In the genomic region with DNA sequence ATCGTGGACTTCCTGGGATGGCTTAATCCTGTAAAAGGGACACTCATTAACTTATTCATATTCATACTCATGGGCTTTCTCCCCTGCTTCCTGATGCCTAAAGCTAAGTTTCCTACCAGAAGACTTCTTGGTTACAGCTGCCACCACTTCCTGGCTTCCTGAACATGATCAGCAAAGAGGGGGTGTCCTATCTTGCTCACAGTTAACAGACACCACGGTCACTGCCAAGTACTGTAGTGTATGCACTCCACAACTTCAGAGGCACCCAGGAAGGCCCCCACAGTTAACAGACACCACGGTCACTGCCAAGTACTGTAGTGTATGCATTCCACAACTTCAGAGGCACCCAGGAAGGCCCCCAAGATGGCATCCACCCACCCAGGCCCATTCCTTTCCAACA, we compare ENCODE assay signal across 21 cellular contexts.
DNase-seq lines count a peak whose midpoint lies in the region; ATAC-seq and TF ChIP-seq lines count a peak whose summit lies in the region.
"Had no signal": no experiment of that assay in that cellular context is flagged by ENCODE, and none has a peak within 500 bp of the region (broad histone marks: within the 10 kb centered on the region; RNA-seq: fewer than 3 reads in every experiment).

No MANE protein-coding gene starts in this region.

- H3K4me3 ChIP-seq in BLaER1 treated with 17β-estradiol and CSF1 and Interleukin-3, amounts not matched to agents 10 nM and 100 nM: no peak overlapping the region
- peak overlapping the region; percentile 37 for H3K4me3 ChIP-seq in Loucy (ENCODE audit: low read length, poor library complexity, severe bottlenecking)
- H3K4me3 ChIP-seq: GM23248, HAP-1, MG63, PC-9, SJSA1 had no signal

- ATAC-seq in activated naive CD8-positive, alpha-beta T cell treated with anti-CD3 and anti-CD28 coated beads, Interleukin-2, amount 10 ng/mL, durations not matched to agents 7 days and 5 days (ENCODE audit: low read depth): peak; percentile 42
- ATAC-seq in activated naive CD8-positive, alpha-beta T cell treated with anti-CD3 and anti-CD28 coated beads, Interleukin-2, amount 50 U/mL, for 24 hours: no peak
- no peak for ATAC-seq in GM18873 (IDR thresholded peaks at IDR 0.05; ENCODE audit: low FRiP score, unreplicated experiment)

- no peak overlapping the region for H3K4me3 Mint-ChIP-seq in activated naive CD8-positive, alpha-beta T cell treated with anti-CD3 and anti-CD28 coated beads, Interleukin-2, amount 10 ng/mL, durations not matched to agents 7 days and 5 days
- no peak overlapping the region for H3K4me3 Mint-ChIP-seq in activated naive CD8-positive, alpha-beta T cell treated with anti-CD3 and anti-CD28 coated beads, Interleukin-2, amount 50 U/mL, for 24 hours

- H2AFZ ChIP-seq in Loucy (ENCODE audit: low read length): 0 out of 2 replicates have a peak overlapping the region, but pooled peaks have one; percentile 7
- H2AFZ ChIP-seq: GM23248, PC-9 had no signal

- H3K4me1 ChIP-seq in BLaER1 treated with 17β-estradiol and CSF1 and Interleukin-3, amounts not matched to agents 10 nM and 100 nM: peaks cover 0 to 23% (median 8%) of the 10 kb centered on the region in 10 experiments; a peak in 14 of 20 replicates
- H3K4me1 ChIP-seq in Loucy (ENCODE audit: insufficient read depth, low read length, poor library complexity, severe bottlenecking): peaks cover 39% of the 10 kb centered on the region
- H3K4me1 ChIP-seq: SJSA1 had no signal

- peaks cover 2% of the 10 kb centered on the region; the same call in 1 of the 2 replicates for H3F3A ChIP-seq in Loucy (ENCODE audit: low read depth)

- no peak overlapping the region for H3K9ac ChIP-seq in BLaER1 treated with 17β-estradiol and CSF1 and Interleukin-3, amounts not matched to agents 10 nM and 100 nM
- peak overlapping the region; percentile 21 for H3K9ac ChIP-seq in Loucy (ENCODE audit: low read depth, low read length, poor library complexity, severe bottlenecking)
- H3K9ac ChIP-seq: GM23248 had no signal

- H3K36me3 Mint-ChIP-seq in activated naive CD8-positive, alpha-beta T cell treated with anti-CD3 and anti-CD28 coated beads, Interleukin-2, amount 10 ng/mL, durations not matched to agents 7 days and 5 days: no peaks in the 10 kb centered on the region
- no peaks in the 10 kb centered on the region for H3K36me3 Mint-ChIP-seq in activated naive CD8-positive, alpha-beta T cell treated with anti-CD3 and anti-CD28 coated beads, Interleukin-2, amount 50 U/mL, for 24 hours (ENCODE audit: low read depth)

- H3K4me2 ChIP-seq in BLaER1 treated with 17β-estradiol and CSF1 and Interleukin-3, amounts not matched to agents 10 nM and 100 nM: peak overlapping the region in 9 of 11 experiments; percentile 7 to 51 (median 35); a peak in 13 of 22 replicates
- peak overlapping the region; percentile 69 for H3K4me2 ChIP-seq in Loucy (ENCODE audit: low read depth, low read length, poor library complexity, severe bottlenecking)
- H3K4me2 ChIP-seq: PC-9 had no signal

- no peak for DNase-seq in activated naive CD8-positive, alpha-beta T cell treated with anti-CD3 and anti-CD28 coated beads, Interleukin-2, amount 10 ng/mL, durations not matched to agents 7 days and 5 days
- no peak for DNase-seq in activated naive CD8-positive, alpha-beta T cell treated with anti-CD3 and anti-CD28 coated beads, Interleukin-2, amount 50 U/mL, for 24 hours
- DNase-seq in kidney tubule cell (ENCODE audit: low spot score) (peak; percentile 47), GM03348 (ENCODE audit: low spot score) (no peak), NOMO-1 treated with DMSO at 0.1 percent for 48 hours (lab: John Stamatoyannopoulos, UW; ENCODE audit: unreplicated experiment) (no peak)
- DNase-seq: DMS79, GM23248, MG63, NCI-H1048, NCI-H1436, NCI-H1930, NCI-H2171, NCI-H526, PC-9 had no signal

- H3K36me3 ChIP-seq in BLaER1 treated with 17β-estradiol and CSF1 and Interleukin-3, amounts not matched to agents 10 nM and 100 nM: peaks cover 0 to 50% (median 0%) of the 10 kb centered on the region in 11 experiments; a peak in 7 of 22 replicates
- H3K36me3 ChIP-seq in Loucy (ENCODE audit: insufficient read depth, low read length): no peaks in the 10 kb centered on the region
- H3K36me3 ChIP-seq: HAP-1, SJSA1 had no signal

- H3K27me3 Mint-ChIP-seq in activated naive CD8-positive, alpha-beta T cell treated with anti-CD3 and anti-CD28 coated beads, Interleukin-2, amount 10 ng/mL, durations not matched to agents 7 days and 5 days: peaks cover 5% of the 10 kb centered on the region
- H3K27me3 Mint-ChIP-seq in activated naive CD8-positive, alpha-beta T cell treated with anti-CD3 and anti-CD28 coated beads, Interleukin-2, amount 50 U/mL, for 24 hours: peaks cover 2% of the 10 kb centered on the region

- H3K9me3 Mint-ChIP-seq in activated naive CD8-positive, alpha-beta T cell treated with anti-CD3 and anti-CD28 coated beads, Interleukin-2, amount 10 ng/mL, durations not matched to agents 7 days and 5 days: no peaks in the 10 kb centered on the region
- H3K9me3 Mint-ChIP-seq in activated naive CD8-positive, alpha-beta T cell treated with anti-CD3 and anti-CD28 coated beads, Interleukin-2, amount 50 U/mL, for 24 hours: no peaks in the 10 kb centered on the region

- H3K27ac ChIP-seq in BLaER1 treated with 17β-estradiol and CSF1 and Interleukin-3, amounts not matched to agents 10 nM and 100 nM: no peak overlapping the region
- H3K27ac ChIP-seq: C4-2B, GM23248, HL-60, PC-9, SJSA1 had no signal

- H3K27ac Mint-ChIP-seq in activated naive CD8-positive, alpha-beta T cell treated with anti-CD3 and anti-CD28 coated beads, Interleukin-2, amount 10 ng/mL, durations not matched to agents 7 days and 5 days: no peak overlapping the region
- H3K27ac Mint-ChIP-seq in activated naive CD8-positive, alpha-beta T cell treated with anti-CD3 and anti-CD28 coated beads, Interleukin-2, amount 50 U/mL, for 24 hours: no peak overlapping the region

- H3K9me3 ChIP-seq in BLaER1 treated with 17β-estradiol and CSF1 and Interleukin-3, amounts not matched to agents 10 nM and 100 nM (replicated peaks in 1 of 11): 0 out of 22 replicates have a peak, but pooled peaks cover 0 to 4% (median 0%) of the 10 kb centered on the region in 11 experiments
- no peaks in the 10 kb centered on the region for H3K9me3 ChIP-seq in Loucy (ENCODE audit: insufficient read depth, low read depth, low read length)
- H3K9me3 ChIP-seq: HAP-1, MG63, SJSA1 had no signal

- H3K4me1 Mint-ChIP-seq in activated naive CD8-positive, alpha-beta T cell treated with anti-CD3 and anti-CD28 coated beads, Interleukin-2, amount 10 ng/mL, durations not matched to agents 7 days and 5 days: peaks cover 2% of the 10 kb centered on the region
- H3K4me1 Mint-ChIP-seq in activated naive CD8-positive, alpha-beta T cell treated with anti-CD3 and anti-CD28 coated beads, Interleukin-2, amount 50 U/mL, for 24 hours: peaks cover 5% of the 10 kb centered on the region

- no peaks in the 10 kb centered on the region for H3K79me2 ChIP-seq in Loucy (ENCODE audit: insufficient read depth, low read length)

- H4K20me1 ChIP-seq in BLaER1 treated with 17β-estradiol and CSF1 and Interleukin-3, amounts not matched to agents 10 nM and 100 nM: peaks cover 0 to 11% (median 0%) of the 10 kb centered on the region in 11 experiments; a peak in 4 of 22 replicates
- no peaks in the 10 kb centered on the region for H4K20me1 ChIP-seq in Loucy (ENCODE audit: insufficient read depth, low read length, poor library complexity, severe bottlenecking)

- POLR2A ChIA-PET in activated naive CD8-positive, alpha-beta T cell treated with anti-CD3 and anti-CD28 coated beads, Interleukin-2, amount 10 ng/mL, durations not matched to agents 7 days and 5 days (lab: Charles Lee): no interaction called here

- H3K27me3 ChIP-seq in BLaER1 treated with 17β-estradiol and CSF1 and Interleukin-3, amounts not matched to agents 10 nM and 100 nM: no peaks in the 10 kb centered on the region
- H3K27me3 ChIP-seq in Loucy (ENCODE audit: insufficient read depth, low read length, poor library complexity, severe bottlenecking): no peaks in the 10 kb centered on the region
- H3K27me3 ChIP-seq: MG63, SJSA1 had no signal

- no peak for TF ChIP-seq CTCF in Loucy (conservative IDR thresholded peaks at IDR 0.05; ENCODE audit: low read length)

- no peaks in the 10 kb centered on the region for H3K9me2 ChIP-seq in Loucy (replicated peaks; ENCODE audit: low read depth, low read length)
